Comparison of ENCODE assay signal across 8 cellular contexts in genomic region chrX:54042609-54043010, GRCh38. TPM values are rescaled to one million over a fixed set of nuclear protein-coding genes. Genes with fewer than 3 reads are reported as not detected.
DNase-seq lines count a peak whose midpoint lies in the region; ATAC-seq and TF ChIP-seq lines count a peak whose summit lies in the region.

No MANE protein-coding gene starts in this region.

- H3K9me3 Mint-ChIP-seq in activated naive CD4-positive, alpha-beta T cell treated with anti-CD3 and anti-CD28 coated beads for 36 hours: no peaks in the 10 kb centered on the region
- H3K9me3 Mint-ChIP-seq in glutamatergic neuron (ENCODE audit: unreplicated experiment): peaks cover 2% of the 10 kb centered on the region

- no peaks in the 10 kb centered on the region for H3K4me1 ChIP-seq in parathyroid adenoma

- peak overlapping the region; percentile 75 for H3K4me2 ChIP-seq in parathyroid adenoma (ENCODE audit: low read length)

- H3K27me3 ChIP-seq in parathyroid adenoma (ENCODE audit: control insufficient read depth, insufficient read depth, low read length): no peaks in the 10 kb centered on the region

- peak overlapping the region; percentile 89 for H3K4me3 Mint-ChIP-seq in activated naive CD4-positive, alpha-beta T cell treated with anti-CD3 and anti-CD28 coated beads for 36 hours
- H3K4me3 Mint-ChIP-seq in glutamatergic neuron (ENCODE audit: unreplicated experiment): peak overlapping the region; percentile 96

- H3K27ac Mint-ChIP-seq in activated naive CD4-positive, alpha-beta T cell treated with anti-CD3 and anti-CD28 coated beads for 36 hours: peak overlapping the region; percentile 95
- H3K27ac Mint-ChIP-seq in glutamatergic neuron (ENCODE audit: unreplicated experiment): no peak overlapping the region

- H3K79me2 ChIP-seq in parathyroid adenoma: no peaks in the 10 kb centered on the region

- no peak for TF ChIP-seq CTCF in glutamatergic neuron (IDR thresholded peaks at IDR 0.05; ENCODE audit: partially characterized antibody, unreplicated experiment)
- TF ChIP-seq CTCF in parathyroid adenoma (IDR thresholded peaks at IDR 0.05): no peak

- CTCF ChIA-PET in activated naive CD4-positive, alpha-beta T cell treated with anti-CD3 and anti-CD28 coated beads for 36 hours (lab: Charles Lee): no interaction called here

- H3K9ac ChIP-seq in parathyroid adenoma: no peak overlapping the region

- peaks cover 15% of the 10 kb centered on the region for H3K36me3 Mint-ChIP-seq in activated naive CD4-positive, alpha-beta T cell treated with anti-CD3 and anti-CD28 coated beads for 36 hours (ENCODE audit: low read depth)
- no peaks in the 10 kb centered on the region for H3K36me3 Mint-ChIP-seq in glutamatergic neuron (ENCODE audit: unreplicated experiment)

- no peaks in the 10 kb centered on the region for H3K36me3 ChIP-seq in parathyroid adenoma (ENCODE audit: control insufficient read depth, insufficient read depth, low read length)

- no peak overlapping the region for H2AFZ ChIP-seq in parathyroid adenoma

- ATAC-seq in HG03135 (IDR thresholded peaks at IDR 0.05; ENCODE audit: unreplicated experiment) (no peak), HG03354 (IDR thresholded peaks at IDR 0.05; ENCODE audit: poor library complexity, severe bottlenecking, unreplicated experiment) (no peak)

- peaks cover 19% of the 10 kb centered on the region for H3K4me1 Mint-ChIP-seq in activated naive CD4-positive, alpha-beta T cell treated with anti-CD3 and anti-CD28 coated beads for 36 hours (ENCODE audit: low read depth)
- peaks cover 4% of the 10 kb centered on the region for H3K4me1 Mint-ChIP-seq in glutamatergic neuron (ENCODE audit: low read depth, unreplicated experiment)

- H3K9me3 ChIP-seq in parathyroid adenoma (ENCODE audit: control insufficient read depth, low read length): no peaks in the 10 kb centered on the region

- peak; percentile 35 for DNase-seq in CD1c-positive myeloid dendritic cell (ENCODE audit: extremely low spot score)
- peak; percentile 62 for DNase-seq in HK-2 (ENCODE audit: unreplicated experiment)
- DNase-seq in RPMI7951 (ENCODE audit: low read depth): peak; percentile 71
- peak; percentile 63 for DNase-seq in activated naive CD4-positive, alpha-beta T cell treated with anti-CD3 and anti-CD28 coated beads for 36 hours
- DNase-seq in glutamatergic neuron: peak; percentile 55

- peak overlapping the region; percentile 80 for H3K4me3 ChIP-seq in parathyroid adenoma (ENCODE audit: low read depth, low read length)

- H3K27me3 Mint-ChIP-seq in activated naive CD4-positive, alpha-beta T cell treated with anti-CD3 and anti-CD28 coated beads for 36 hours (ENCODE audit: low read depth): no peaks in the 10 kb centered on the region
- peaks cover 7% of the 10 kb centered on the region for H3K27me3 Mint-ChIP-seq in glutamatergic neuron (ENCODE audit: unreplicated experiment)

- H3K27ac ChIP-seq in parathyroid adenoma: no peak overlapping the region

- intact Hi-C loops in activated naive CD4-positive, alpha-beta T cell treated with anti-CD3 and anti-CD28 coated beads for 36 hours (cut with micrococcal nuclease): loop anchor here (10.0 kb wide), 1 partner anchor 818 kb away; the partner anchor contains the start of gene KDM5C

RNA-seq across cellular contexts. Expression of gene PHF8, which starts 1.7 kb away (rescaled TPM):
- total RNA-seq in RPMI7951 (2014; rRNA removed; shearing (Covaris generic)): 11.5 and 12.5 TPM in 2 replicates
- 10 to 100 TPM; 51.7 to 53.2 TPM for total RNA-seq in activated naive CD4-positive, alpha-beta T cell treated with anti-CD3 and anti-CD28 coated beads for 36 hours
- 32.6 TPM for total RNA-seq in glutamatergic neuron (ENCODE audit: unreplicated experiment)
